In genomic region chr17:40349477-40350409, GRCh38 we compare ENCODE assay signal across 10 cellular contexts. TPM values are rescaled to one million over a fixed set of nuclear protein-coding genes. Genes with fewer than 3 reads are reported as not detected.
DNase-seq lines count a peak whose midpoint lies in the region; ATAC-seq, FAIRE-seq and TF ChIP-seq lines count a peak whose summit lies in the region.
"Had no signal": no experiment of that assay in that cellular context is flagged by ENCODE, and none has a peak within 500 bp of the region (broad histone marks: within the 10 kb centered on the region; RNA-seq: fewer than 3 reads in every experiment).

No MANE protein-coding gene starts in this region.

- H3K4me1 Mint-ChIP-seq in activated CD4-positive, alpha-beta T cell treated with anti-CD3 and anti-CD28 coated beads for 36 hours = peaks cover 38% of the 10 kb centered on the region
- H3K4me1 Mint-ChIP-seq in stimulated activated naive B cell treated with anti-CD40 and anti-IgM and Interleukin-4, amounts not matched to agents 10 μg/mL and 1 μg/mL and 100 μg/mL, for 72 hours = peaks cover 69 to 96% of the 10 kb centered on the region in 2 donors

- H3K27ac ChIP-seq in HepG2 (ENCODE audit: extremely low read length, insufficient read depth, low read length) = no peak overlapping the region
- H3K27ac ChIP-seq: SJSA1 had no signal

- TF ChIP-seq CTCF in bronchial epithelial cell (IDR thresholded peaks at IDR 0.05; ENCODE audit: insufficient read depth, low read length, severe bottlenecking) = peak; percentile 48
- TF ChIP-seq CTCF in HepG2 (CRISPR knock-in tag; IDR thresholded peaks at IDR 0.05) = no peak

- H3K9ac ChIP-seq in HepG2 (ENCODE audit: insufficient read depth, low read depth, low read length) = no peak overlapping the region

- no peak for TF ChIP-seq RAD21 in HepG2 (CRISPR knock-in tag; IDR thresholded peaks at IDR 0.05)

- no peak overlapping the region for H3K4me2 ChIP-seq in HepG2 (ENCODE audit: low read depth, low read length)

- H3K4me3 Mint-ChIP-seq in activated CD4-positive, alpha-beta T cell treated with anti-CD3 and anti-CD28 coated beads for 36 hours = no peak overlapping the region
- H3K4me3 Mint-ChIP-seq in stimulated activated naive B cell treated with anti-CD40 and anti-IgM and Interleukin-4, amounts not matched to agents 10 μg/mL and 1 μg/mL and 100 μg/mL, for 72 hours = no peak overlapping the region

- CTCF ChIA-PET in activated CD4-positive, alpha-beta T cell treated with anti-CD3 and anti-CD28 coated beads for 36 hours (lab: Charles Lee) = interaction anchor here (0.5 to 1.0 kb wide), 3 partner anchors 41 to 82 kb away, joined by 3 read pairs; no protein-coding TSS in a partner anchor
- CTCF ChIA-PET in HepG2 (lab: Yijun Ruan, JAX; ENCODE audit: low intra/inter-chr PET ratio, low total read pairs) = interaction anchor here (0.9 kb wide), 1 partner anchor 46 kb away, joined by 3 read pairs; no protein-coding TSS in a partner anchor

- no peak overlapping the region for H2AFZ ChIP-seq in HepG2 (ENCODE audit: low read length)

- H4K20me1 ChIP-seq in HepG2 (ENCODE audit: insufficient read depth, low read length) = no peaks in the 10 kb centered on the region

- peaks cover 15% of the 10 kb centered on the region for H3K79me2 ChIP-seq in HepG2 (ENCODE audit: insufficient read depth, low read length)

- in situ Hi-C loops in HepG2 (cut with HindIII; ENCODE audit: extremely low pct_ligation_motif_present, low pct_unique_long_range_greater_than_20kb) = loop anchor here (5.0 to 10.0 kb wide), 2 partner anchors 32 to 145 kb away; no protein-coding TSS in a partner anchor

- no peak for TF ChIP-seq POLR2A in HepG2 (IDR thresholded peaks at IDR 0.05; ENCODE audit: insufficient read depth in 1 of 2, low read depth in 2 of 2, low read length in 2 of 2)

- whole genome bisulfite sequencing in HepG2 (ENCODE audit: low lambda C conversion rate) = 96% methylated on average over 23 of the region's 23 CpGs

- no TSS peak for BruUV-seq in HepG2 (replicated peaks; lab: Mats Ljungman, UMichigan)

- H3K36me3 ChIP-seq in bronchial epithelial cell (ENCODE audit: control insufficient read depth, insufficient read depth, low read length) (peaks cover 15% of the 10 kb centered on the region), HepG2 (replicated peaks in 1 of 2; ENCODE audit: control insufficient read depth in 1 of 2, insufficient read depth in 2 of 2, low read length in 2 of 2) (peaks cover 27 to 38% of the 10 kb centered on the region in 2 experiments)

- H3K9me3 Mint-ChIP-seq in activated CD4-positive, alpha-beta T cell treated with anti-CD3 and anti-CD28 coated beads for 36 hours (ENCODE audit: low read depth) = no peaks in the 10 kb centered on the region
- no peaks in the 10 kb centered on the region for H3K9me3 Mint-ChIP-seq in stimulated activated naive B cell treated with anti-CD40 and anti-IgM and Interleukin-4, amounts not matched to agents 10 μg/mL and 1 μg/mL and 100 μg/mL, for 72 hours

- peaks cover 24% of the 10 kb centered on the region for H3K36me3 Mint-ChIP-seq in activated CD4-positive, alpha-beta T cell treated with anti-CD3 and anti-CD28 coated beads for 36 hours (ENCODE audit: low read depth)
- H3K36me3 Mint-ChIP-seq in stimulated activated naive B cell treated with anti-CD40 and anti-IgM and Interleukin-4, amounts not matched to agents 10 μg/mL and 1 μg/mL and 100 μg/mL, for 72 hours = peaks cover 36 to 49% of the 10 kb centered on the region in 2 donors

- peak; percentile 98 for FAIRE-seq in bronchial epithelial cell (lab: Jason Lieb, UNC)
- FAIRE-seq in HepG2 (lab: Jason Lieb, UNC) = no peak
- FAIRE-seq: islet of Langerhans had no signal

- TF ChIP-seq EP300 in HepG2 (IDR thresholded peaks at IDR 0.05; ENCODE audit: low read depth in 2 of 2, low read length in 2 of 2) (no peak), HepG2 (CRISPR knock-in tag; IDR thresholded peaks at IDR 0.05; ENCODE audit: borderline replicate concordance) (no peak)

- H3K27me3 Mint-ChIP-seq in activated CD4-positive, alpha-beta T cell treated with anti-CD3 and anti-CD28 coated beads for 36 hours = no peaks in the 10 kb centered on the region
- H3K27me3 Mint-ChIP-seq in stimulated activated naive B cell treated with anti-CD40 and anti-IgM and Interleukin-4, amounts not matched to agents 10 μg/mL and 1 μg/mL and 100 μg/mL, for 72 hours = no peaks in the 10 kb centered on the region

- POLR2A ChIA-PET in activated CD4-positive, alpha-beta T cell treated with anti-CD3 and anti-CD28 coated beads for 36 hours (lab: Charles Lee) = no interaction called here
- POLR2A ChIA-PET in HepG2 (lab: Yijun Ruan, JAX) = no interaction called here

- no peaks in the 10 kb centered on the region for H3K27me3 ChIP-seq in bronchial epithelial cell (ENCODE audit: control insufficient read depth, insufficient read depth, low read length)
- no peaks in the 10 kb centered on the region for H3K27me3 ChIP-seq in HepG2 (ENCODE audit: control insufficient read depth in 1 of 2, insufficient read depth in 2 of 2, low read length in 2 of 2)
- H3K27me3 ChIP-seq: SJSA1 had no signal

- no peak for DNase-seq in activated CD4-positive, alpha-beta T cell treated with anti-CD3 and anti-CD28 coated beads for 36 hours
- DNase-seq in activated CD4-positive, alpha-beta T cell treated with anti-CD3 and anti-CD28 coated beads for 4 hours = no peak
- DNase-seq in bronchial epithelial cell (ENCODE audit: low read depth) = peak; percentile 98
- no peak for DNase-seq in HepG2 (ENCODE audit: low spot score)
- DNase-seq in stimulated activated naive B cell treated with anti-CD40 and anti-IgM and Interleukin-4, amounts not matched to agents 10 μg/mL and 1 μg/mL and 100 μg/mL, for 72 hours = no peak
- no peak for DNase-seq in activated T-cell treated with anti-CD3 and anti-CD28 coated beads, Interleukin-2, amount 50 U/mL, for 48 hours

- intact Hi-C loops in activated CD4-positive, alpha-beta T cell treated with anti-CD3 and anti-CD28 coated beads for 36 hours (cut with DNase I, micrococcal nuclease) = no loop called here
- intact Hi-C loops in HepG2 (cut with micrococcal nuclease; ENCODE audit: unreplicated experiment) = no loop called here

- no peaks in the 10 kb centered on the region for H3K9me3 ChIP-seq in HepG2 (ENCODE audit: low read length)
- H3K9me3 ChIP-seq: SJSA1 had no signal

- H3K4me3 ChIP-seq in bronchial epithelial cell (ENCODE audit: low read depth, low read length) (no peak overlapping the region), HepG2 (replicated peaks in 1 of 3; ENCODE audit: insufficient read depth in 1 of 3, low read depth in 2 of 3, low read length in 3 of 3) (no peak overlapping the region)
- H3K4me3 ChIP-seq: SJSA1 had no signal

- H3K27ac Mint-ChIP-seq in activated CD4-positive, alpha-beta T cell treated with anti-CD3 and anti-CD28 coated beads for 36 hours = peak overlapping the region; percentile 20
- peak overlapping the region; percentile 7 for H3K27ac Mint-ChIP-seq in stimulated activated naive B cell treated with anti-CD40 and anti-IgM and Interleukin-4, amounts not matched to agents 10 μg/mL and 1 μg/mL and 100 μg/mL, for 72 hours

- ATAC-seq in activated CD4-positive, alpha-beta T cell treated with anti-CD3 and anti-CD28 coated beads for 36 hours = no peak
- ATAC-seq in HepG2 = no peak
- ATAC-seq in stimulated activated naive B cell treated with anti-CD40 and anti-IgM and Interleukin-4, amounts not matched to agents 10 μg/mL and 1 μg/mL and 100 μg/mL, for 72 hours (replicated peaks) = no peak
- ATAC-seq in GM18870 (IDR thresholded peaks at IDR 0.05; ENCODE audit: unreplicated experiment) = no peak
- ATAC-seq in GM21786 (IDR thresholded peaks at IDR 0.05; ENCODE audit: unreplicated experiment) = no peak

- H3K4me1 ChIP-seq in HepG2 (ENCODE audit: insufficient read depth, low read length) = peaks cover 72% of the 10 kb centered on the region

RNA-seq across cellular contexts. Expression of gene GJD3, which starts 14.8 kb away (rescaled TPM):
- not detected for total RNA-seq in activated CD4-positive, alpha-beta T cell treated with anti-CD3 and anti-CD28 coated beads for 36 hours
- total RNA-seq in bronchial epithelial cell (0.13 and 0.53 TPM in 2 replicates), HepG2 (2016; rRNA removed; fragmentation: Illumina TruSeq; extraction: Trizol) (not detected in 2 replicates)
- not detected in 2 replicates for total RNA-seq in HepG2 (2016; cell fraction: cytosol; rRNA removed; fragmentation: Illumina TruSeq; extraction: Trizol; ENCODE audit: low read depth)
- not detected in 2 replicates for total RNA-seq in HepG2 (2016; cell fraction: insoluble cytoplasmic fraction; rRNA removed; fragmentation: Illumina TruSeq; extraction: Trizol)
- not detected in 2 replicates for total RNA-seq in HepG2 (2016; cell fraction: membrane; rRNA removed; fragmentation: Illumina TruSeq; extraction: Trizol)
- not detected in 2 replicates for total RNA-seq in HepG2 (2016; cell fraction: nucleus; rRNA removed; fragmentation: Illumina TruSeq; extraction: Trizol)
- polyA plus RNA-seq in HepG2 (2011; rRNA removed) = not detected in 2 replicates
- not detected in 2 replicates for polyA plus RNA-seq in HepG2 (2011; cell fraction: cytosol; rRNA removed)
- polyA plus RNA-seq in HepG2 (2011; cell fraction: nucleus; rRNA removed) = not detected in 2 replicates
- polyA plus RNA-seq in HepG2 (2012) = not detected in 2 replicates
- polyA plus RNA-seq in HepG2 (2016; cell fraction: cytosol; fragmentation: Illumina TruSeq; extraction: Trizol; ENCODE audit: low read depth) = not detected in 2 replicates
- polyA plus RNA-seq in HepG2 (2016; cell fraction: insoluble cytoplasmic fraction; fragmentation: Illumina TruSeq; extraction: Trizol; ENCODE audit: low read depth) = not detected in 2 replicates
- polyA plus RNA-seq in HepG2 (2016; cell fraction: membrane; fragmentation: Illumina TruSeq; extraction: Trizol; ENCODE audit: low read depth) = not detected in 2 replicates
- not detected in 2 replicates for polyA plus RNA-seq in HepG2 (2016; cell fraction: nucleus; fragmentation: Illumina TruSeq; extraction: Trizol; ENCODE audit: insufficient read depth, low read depth)
- polyA minus RNA-seq in HepG2 (2011; rRNA and poly(A)+ RNA removed; ENCODE audit: low replicate concordance) = not detected in 2 replicates
- not detected in 2 replicates for polyA minus RNA-seq in HepG2 (2011; cell fraction: cytosol; rRNA and poly(A)+ RNA removed)
- not detected in 2 replicates for polyA minus RNA-seq in HepG2 (2011; cell fraction: nucleus; rRNA and poly(A)+ RNA removed)
- total RNA-seq: SJSA1 had no signal

RNA-seq across cellular contexts. Expression of gene RARA, which starts 40.8 kb away (rescaled TPM):
- 10 to 100 TPM; 29.8 to 40.2 TPM for total RNA-seq in activated CD4-positive, alpha-beta T cell treated with anti-CD3 and anti-CD28 coated beads for 36 hours
- 1.3 and 2.3 TPM in 2 replicates for total RNA-seq in bronchial epithelial cell
- 8.6 and 8.9 TPM in 2 replicates for total RNA-seq in HepG2 (2016; rRNA removed; fragmentation: Illumina TruSeq; extraction: Trizol)
- total RNA-seq in HepG2 (2016; cell fraction: cytosol; rRNA removed; fragmentation: Illumina TruSeq; extraction: Trizol; ENCODE audit: low read depth) = 3.2 and 3.7 TPM in 2 replicates
- total RNA-seq in HepG2 (2016; cell fraction: insoluble cytoplasmic fraction; rRNA removed; fragmentation: Illumina TruSeq; extraction: Trizol) = 6.7 and 9.5 TPM in 2 replicates
- 8.2 and 11.1 TPM in 2 replicates for total RNA-seq in HepG2 (2016; cell fraction: membrane; rRNA removed; fragmentation: Illumina TruSeq; extraction: Trizol)
- 6.0 and 7.0 TPM in 2 replicates for total RNA-seq in HepG2 (2016; cell fraction: nucleus; rRNA removed; fragmentation: Illumina TruSeq; extraction: Trizol)
- polyA plus RNA-seq in HepG2 (2011; rRNA removed) = 6.0 and 6.4 TPM in 2 replicates
- 2.2 and 3.8 TPM in 2 replicates for polyA plus RNA-seq in HepG2 (2011; cell fraction: cytosol; rRNA removed)
- polyA plus RNA-seq in HepG2 (2011; cell fraction: nucleus; rRNA removed) = 13.2 and 13.3 TPM in 2 replicates
- polyA plus RNA-seq in HepG2 (2012) = 15.4 and 16.1 TPM in 2 replicates
- 3.8 and 5.4 TPM in 2 replicates for polyA plus RNA-seq in HepG2 (2016; cell fraction: cytosol; fragmentation: Illumina TruSeq; extraction: Trizol; ENCODE audit: low read depth)
- 12.7 and 17.8 TPM in 2 replicates for polyA plus RNA-seq in HepG2 (2016; cell fraction: insoluble cytoplasmic fraction; fragmentation: Illumina TruSeq; extraction: Trizol; ENCODE audit: low read depth)
- polyA plus RNA-seq in HepG2 (2016; cell fraction: membrane; fragmentation: Illumina TruSeq; extraction: Trizol; ENCODE audit: low read depth) = 9.6 and 13.8 TPM in 2 replicates
- 19.0 and 19.4 TPM in 2 replicates for polyA plus RNA-seq in HepG2 (2016; cell fraction: nucleus; fragmentation: Illumina TruSeq; extraction: Trizol; ENCODE audit: insufficient read depth, low read depth)
- polyA minus RNA-seq in HepG2 (2011; rRNA and poly(A)+ RNA removed; ENCODE audit: low replicate concordance) = 6.4 and 11.7 TPM in 2 replicates
- polyA minus RNA-seq in HepG2 (2011; cell fraction: cytosol; rRNA and poly(A)+ RNA removed) = 6.7 and 8.2 TPM in 2 replicates
- 5.2 and 6.7 TPM in 2 replicates for polyA minus RNA-seq in HepG2 (2011; cell fraction: nucleus; rRNA and poly(A)+ RNA removed)
